Comparison of ENCODE assay signal across 1 cellular context in the genomic region with DNA sequence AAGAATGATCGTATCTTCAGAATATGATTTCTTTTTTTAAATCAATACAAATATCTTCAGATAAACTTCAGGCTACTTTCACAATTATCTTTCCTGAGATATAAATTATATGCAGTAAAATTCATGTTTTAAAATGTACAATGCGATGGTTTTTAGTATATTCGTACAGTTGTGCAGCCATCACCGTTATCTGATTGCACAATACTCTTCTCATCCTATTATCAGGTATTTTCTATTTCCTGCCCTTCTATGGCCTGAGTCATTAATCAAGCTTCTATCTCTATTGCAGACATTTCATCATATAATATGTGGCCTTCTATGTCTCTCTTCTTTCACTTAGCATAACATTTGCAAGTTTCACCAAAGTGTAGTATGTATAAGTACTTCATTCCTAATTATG.
TF ChIP-seq lines count a peak whose summit lies in the region.

No MANE protein-coding gene starts in this region.

TF ChIP-seq in HepG2, 621 proteins besides CTCF, POLR2A, EP300 and RAD21 (continued from another document):
- TF ChIP-seq ZBTB39 (CRISPR knock-in tag; IDR thresholded peaks at IDR 0.05) (no peak), ATAD3A (CRISPR knock-in tag; IDR thresholded peaks at IDR 0.05) (no peak), STAT5B (CRISPR knock-in tag; IDR thresholded peaks at IDR 0.05) (no peak), MAFK (conservative IDR thresholded peaks at IDR 0.05 in 1 of 2, IDR thresholded peaks at IDR 0.05 in 1 of 2; ENCODE audit: low read length in 2 of 2) (no peak)
- TF ChIP-seq, protein P1, sequence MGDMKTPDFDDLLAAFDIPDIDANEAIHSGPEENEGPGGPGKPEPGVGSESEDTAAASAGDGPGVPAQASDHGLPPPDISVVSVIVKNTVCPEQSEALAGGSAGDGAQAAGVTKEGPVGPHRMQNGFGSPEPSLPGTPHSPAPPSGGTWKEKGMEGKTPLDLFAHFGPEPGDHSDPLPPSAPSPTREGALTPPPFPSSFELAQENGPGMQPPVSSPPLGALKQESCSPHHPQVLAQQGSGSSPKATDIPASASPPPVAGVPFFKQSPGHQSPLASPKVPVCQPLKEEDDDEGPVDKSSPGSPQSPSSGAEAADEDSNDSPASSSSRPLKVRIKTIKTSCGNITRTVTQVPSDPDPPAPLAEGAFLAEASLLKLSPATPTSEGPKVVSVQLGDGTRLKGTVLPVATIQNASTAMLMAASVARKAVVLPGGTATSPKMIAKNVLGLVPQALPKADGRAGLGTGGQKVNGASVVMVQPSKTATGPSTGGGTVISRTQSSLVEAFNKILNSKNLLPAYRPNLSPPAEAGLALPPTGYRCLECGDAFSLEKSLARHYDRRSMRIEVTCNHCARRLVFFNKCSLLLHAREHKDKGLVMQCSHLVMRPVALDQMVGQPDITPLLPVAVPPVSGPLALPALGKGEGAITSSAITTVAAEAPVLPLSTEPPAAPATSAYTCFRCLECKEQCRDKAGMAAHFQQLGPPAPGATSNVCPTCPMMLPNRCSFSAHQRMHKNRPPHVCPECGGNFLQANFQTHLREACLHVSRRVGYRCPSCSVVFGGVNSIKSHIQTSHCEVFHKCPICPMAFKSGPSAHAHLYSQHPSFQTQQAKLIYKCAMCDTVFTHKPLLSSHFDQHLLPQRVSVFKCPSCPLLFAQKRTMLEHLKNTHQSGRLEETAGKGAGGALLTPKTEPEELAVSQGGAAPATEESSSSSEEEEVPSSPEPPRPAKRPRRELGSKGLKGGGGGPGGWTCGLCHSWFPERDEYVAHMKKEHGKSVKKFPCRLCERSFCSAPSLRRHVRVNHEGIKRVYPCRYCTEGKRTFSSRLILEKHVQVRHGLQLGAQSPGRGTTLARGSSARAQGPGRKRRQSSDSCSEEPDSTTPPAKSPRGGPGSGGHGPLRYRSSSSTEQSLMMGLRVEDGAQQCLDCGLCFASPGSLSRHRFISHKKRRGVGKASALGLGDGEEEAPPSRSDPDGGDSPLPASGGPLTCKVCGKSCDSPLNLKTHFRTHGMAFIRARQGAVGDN (CRISPR knock-in tag; IDR thresholded peaks at IDR 0.05): no peak
